In genomic region chr17:58279736-58280479, GRCh38 we compare ENCODE assay signal across 22 cellular contexts. TPM values are rescaled to one million over a fixed set of nuclear protein-coding genes. Genes with fewer than 3 reads are reported as not detected.
DNase-seq lines count a peak whose midpoint lies in the region; ATAC-seq, FAIRE-seq and TF ChIP-seq lines count a peak whose summit lies in the region.
"Had no signal": no experiment of that assay in that cellular context is flagged by ENCODE, and none has a peak within 500 bp of the region (broad histone marks: within the 10 kb centered on the region; RNA-seq: fewer than 3 reads in every experiment).

No MANE protein-coding gene starts in this region.

- peak overlapping the region; percentile 76 to 93 for H3K4me3 Mint-ChIP-seq in CD14-positive monocyte
- H3K4me3 Mint-ChIP-seq in naive thymus-derived CD4-positive, alpha-beta T cell, result peak overlapping the region in 3 of 10 donors; percentile 23 to 56 (median 28)
- H3K4me3 Mint-ChIP-seq: activated B cell treated with CpG ODN at 0.5 μM for 24 hours; CD4-positive, CD25-positive, alpha-beta regulatory T cell; central memory CD8-positive, alpha-beta T cell; H9; natural killer cell treated with Interleukin-12 subunit alpha and Interleukin-12 subunit beta and Interleukin-15 and Interleukin-18, amount 100 ng/mL, for 72 hours had no signal

- no peak for FAIRE-seq in H54 (lab: Jason Lieb, UNC)
- FAIRE-seq: GM12878 had no signal

- TF ChIP-seq CTCF in CD14-positive monocyte (IDR thresholded peaks at IDR 0.05), result no peak

- no peaks in the 10 kb centered on the region for H3K9me3 Mint-ChIP-seq in CD14-positive monocyte
- no peaks in the 10 kb centered on the region for H3K9me3 Mint-ChIP-seq in naive thymus-derived CD4-positive, alpha-beta T cell
- H3K9me3 Mint-ChIP-seq: activated B cell treated with CpG ODN at 0.5 μM for 24 hours; CD4-positive, CD25-positive, alpha-beta regulatory T cell; central memory CD8-positive, alpha-beta T cell; H9; natural killer cell treated with Interleukin-12 subunit alpha and Interleukin-12 subunit beta and Interleukin-15 and Interleukin-18, amount 100 ng/mL, for 72 hours had no signal

- H3K27ac Mint-ChIP-seq in CD14-positive monocyte, result peak overlapping the region; percentile 78 to 98 (median 92)
- H3K27ac Mint-ChIP-seq in naive thymus-derived CD4-positive, alpha-beta T cell, result no peak overlapping the region
- H3K27ac Mint-ChIP-seq: activated B cell treated with CpG ODN at 0.5 μM for 24 hours; natural killer cell treated with Interleukin-12 subunit alpha and Interleukin-12 subunit beta and Interleukin-15 and Interleukin-18, amount 100 ng/mL, for 72 hours had no signal

- H3K36me3 Mint-ChIP-seq in CD14-positive monocyte, result peaks cover 0 to 3% of the 10 kb centered on the region in 2 donors
- H3K36me3 Mint-ChIP-seq in naive thymus-derived CD4-positive, alpha-beta T cell, result no peaks in the 10 kb centered on the region
- H3K36me3 Mint-ChIP-seq: CD4-positive, CD25-positive, alpha-beta regulatory T cell; natural killer cell treated with Interleukin-12 subunit alpha and Interleukin-12 subunit beta and Interleukin-15 and Interleukin-18, amount 100 ng/mL, for 72 hours had no signal

- intact Hi-C loops in CD14-positive monocyte (cut with micrococcal nuclease), result loop anchor here in 1 of 2 donors (5.0 kb wide), 2 partner anchors 47 to 137 kb away; partner anchors contain the start of genes RNF43 and TSPOAP1
- intact Hi-C loops in naive thymus-derived CD4-positive, alpha-beta T cell (cut with micrococcal nuclease), result no loop called here

- H3K27me3 ChIP-seq in naive thymus-derived CD4-positive, alpha-beta T cell (ENCODE audit: control insufficient read depth in 2 of 2, insufficient read depth in 2 of 2, low read length in 2 of 2), result no peaks in the 10 kb centered on the region
- H3K27me3 ChIP-seq: Peyer's patch, testis had no signal

- H3K27ac ChIP-seq in naive thymus-derived CD4-positive, alpha-beta T cell (ENCODE audit: low read depth, low read length), result no peak overlapping the region
- H3K27ac ChIP-seq: Peyer's patch, testis had no signal

- ATAC-seq in naive thymus-derived CD4-positive, alpha-beta T cell, result peak; percentile 36
- no peak for ATAC-seq in GM19463 (IDR thresholded peaks at IDR 0.05; ENCODE audit: unreplicated experiment)
- ATAC-seq: GM12878 had no signal

- no peaks in the 10 kb centered on the region for H3K4me1 ChIP-seq in naive thymus-derived CD4-positive, alpha-beta T cell (ENCODE audit: control insufficient read depth in 2 of 2, insufficient read depth in 2 of 2, low read length in 2 of 2)

- peaks cover 0 to 3% (median 3%) of the 10 kb centered on the region in 3 donors for H3K27me3 Mint-ChIP-seq in CD14-positive monocyte (ENCODE audit: low read depth in 3 of 3)
- peaks cover 0 to 38% (median 21%) of the 10 kb centered on the region in 5 donors for H3K27me3 Mint-ChIP-seq in naive thymus-derived CD4-positive, alpha-beta T cell

- DNase-seq in AG08396 (ENCODE audit: low spot score) (peak; percentile 8), CD14-positive monocyte (ENCODE audit: low spot score) (no peak), SKM-1 treated with dmso at 0.1 percent for 144 hours (lab: John Stamatoyannopoulos, UW; ENCODE audit: unreplicated experiment) (peak; percentile 55), NCI-H510A treated with DMSO at 0.1 percent for 48 hours (lab: John Stamatoyannopoulos, UW) (no peak), H54 (ENCODE audit: insufficient read length, low spot score) (no peak), putamen (ENCODE audit: low spot score) (no peak)
- no peak for DNase-seq in naive thymus-derived CD4-positive, alpha-beta T cell
- DNase-seq: activated B cell treated with CpG ODN at 0.5 μM for 24 hours; CD4-positive, CD25-positive, alpha-beta regulatory T cell; foreskin melanocyte; H9; NCI-H748 treated with DMSO at 0.1 percent for 48 hours; Peyer's patch; stimulated activated CD4-positive, alpha-beta T cell treated with anti-CD3 and anti-CD28 coated beads, Interleukin-2, amount 100 ng/mL, for 24 hours; T-helper 1 cell had no signal

- no peak for TF ChIP-seq POLR2A in H54 (IDR thresholded peaks at IDR 0.05; ENCODE audit: low read depth, low read length)

- H3K36me3 ChIP-seq in naive thymus-derived CD4-positive, alpha-beta T cell (ENCODE audit: control insufficient read depth in 2 of 3, insufficient read depth in 3 of 3, low read length in 3 of 3), result no peaks in the 10 kb centered on the region
- H3K36me3 ChIP-seq: Peyer's patch had no signal

- no peak overlapping the region for H3K4me3 ChIP-seq in naive thymus-derived CD4-positive, alpha-beta T cell (ENCODE audit: low read length)
- H3K4me3 ChIP-seq: GM12878 had no signal

- H3K4me1 Mint-ChIP-seq in CD14-positive monocyte, result peaks cover 91% of the 10 kb centered on the region
- peaks cover 0 to 11% (median 5%) of the 10 kb centered on the region in 7 donors for H3K4me1 Mint-ChIP-seq in naive thymus-derived CD4-positive, alpha-beta T cell
- H3K4me1 Mint-ChIP-seq: central memory CD8-positive, alpha-beta T cell had no signal

- no peaks in the 10 kb centered on the region for H3K9me3 ChIP-seq in naive thymus-derived CD4-positive, alpha-beta T cell (ENCODE audit: control insufficient read depth in 2 of 3, low read length in 3 of 3)
- H3K9me3 ChIP-seq: Peyer's patch, testis had no signal

- CTCF ChIA-PET in naive thymus-derived CD4-positive, alpha-beta T cell (lab: Charles Lee), result no interaction called here

- POLR2A ChIA-PET in naive thymus-derived CD4-positive, alpha-beta T cell (lab: Charles Lee), result no interaction called here

RNA-seq across cellular contexts. Expression of gene MPO, which starts 0.8 kb away (rescaled TPM):
- polyA plus RNA-seq in CD14-positive monocyte, result 1 to 10 TPM; 4.2 to 7.5 TPM
- total RNA-seq in naive thymus-derived CD4-positive, alpha-beta T cell, result 1 to 10 TPM in 1 of 5 experiments, under 1 TPM in 1, not detected in 3; 0.32 to 7.3 TPM
- not detected for polyA plus RNA-seq in naive thymus-derived CD4-positive, alpha-beta T cell
- total RNA-seq: activated B cell treated with CpG ODN at 0.5 μM for 24 hours; CD4-positive, CD25-positive, alpha-beta regulatory T cell; H9; M059J; natural killer cell treated with Interleukin-12 subunit alpha and Interleukin-12 subunit beta and Interleukin-15 and Interleukin-18, amount 100 ng/mL, for 72 hours had no signal

RNA-seq across cellular contexts. Expression of gene LPO, which starts 41.5 kb away (rescaled TPM):
- under 1 TPM in 1 of 2 donors, not detected in 1; 0.43 TPM for polyA plus RNA-seq in CD14-positive monocyte
- total RNA-seq in naive thymus-derived CD4-positive, alpha-beta T cell, result under 1 TPM in 2 of 5 experiments, not detected in 3; 0.13 to 0.15 TPM
- not detected for polyA plus RNA-seq in naive thymus-derived CD4-positive, alpha-beta T cell
- total RNA-seq: activated B cell treated with CpG ODN at 0.5 μM for 24 hours; GM12878; liver; M059J; natural killer cell treated with Interleukin-12 subunit alpha and Interleukin-12 subunit beta and Interleukin-15 and Interleukin-18, amount 100 ng/mL, for 72 hours had no signal
- polyA plus RNA-seq: liver had no signal

RNA-seq across cellular contexts. Expression of gene TSPOAP1, which starts 48.7 kb away (rescaled TPM):
- under 1 TPM; 0.10 to 0.18 TPM for polyA plus RNA-seq in CD14-positive monocyte
- 10 to 100 TPM; 11.2 to 62.5 (median 20.5) TPM for total RNA-seq in naive thymus-derived CD4-positive, alpha-beta T cell
- polyA plus RNA-seq in naive thymus-derived CD4-positive, alpha-beta T cell, result 1 to 10 TPM in 1 of 2 donors, under 1 TPM in 1; 0.20 to 1.5 TPM

Comparison
In these comparisons a context has a peak if more than half of its experiments do, and no peak if none do; other contexts are left out.
1. DNase-seq: peak in AG08396 (single experiment) and SKM-1 treated with dmso at 0.1 percent for 144 hours (single experiment); none in CD14-positive monocyte (single experiment), naive thymus-derived CD4-positive, alpha-beta T cell (0 of 9), NCI-H510A treated with DMSO at 0.1 percent for 48 hours (single experiment), H54 (single experiment) and putamen (single experiment).
2. H3K27ac Mint-ChIP-seq: peak in CD14-positive monocyte (7 of 7); none in naive thymus-derived CD4-positive, alpha-beta T cell (0 of 9).
3. RNA of gene MPO, which starts 0.8 kb away (polyA plus RNA-seq): 4.2 to 7.5 TPM in CD14-positive monocyte; not detected in naive thymus-derived CD4-positive, alpha-beta T cell; every median in the first group is over 4 times any median in the second.